Comparison of ENCODE assay signal across 10 cellular contexts in genomic region chr3:143157957-143158548, GRCh38. TPM values are rescaled to one million over a fixed set of nuclear protein-coding genes. Genes with fewer than 3 reads are reported as not detected.
DNase-seq lines count a peak whose midpoint lies in the region; ATAC-seq, FAIRE-seq and TF ChIP-seq lines count a peak whose summit lies in the region.
"Had no signal": no experiment of that assay in that cellular context is flagged by ENCODE, and none has a peak within 500 bp of the region (broad histone marks: within the 10 kb centered on the region; RNA-seq: fewer than 3 reads in every experiment).

No MANE protein-coding gene starts in this region.

- no peaks in the 10 kb centered on the region for H3K36me3 Mint-ChIP-seq in activated naive CD4-positive, alpha-beta T cell treated with anti-CD3 and anti-CD28 coated beads for 36 hours (ENCODE audit: low read depth)

- POLR2A ChIA-PET in endothelial cell of umbilical vein (lab: Charles Lee): no interaction called here

- no peak overlapping the region for H3K9ac ChIP-seq in endothelial cell of umbilical vein (replicated peaks; ENCODE audit: extremely low read depth, insufficient read depth, low read length)

- no peak for TF ChIP-seq POLR2A in endothelial cell of umbilical vein (IDR thresholded peaks at IDR 0.05; ENCODE audit: low read depth, low read length)
- TF ChIP-seq POLR2A in Peyer's patch (IDR thresholded peaks at IDR 0.05): no peak

- H3K27me3 ChIP-seq in endothelial cell of umbilical vein (ENCODE audit: control insufficient read depth in 2 of 2, insufficient read depth in 2 of 2, low read length in 2 of 2) (no peaks in the 10 kb centered on the region), Peyer's patch (no peaks in the 10 kb centered on the region)

- no peaks in the 10 kb centered on the region for H4K20me1 ChIP-seq in endothelial cell of umbilical vein (replicated peaks; ENCODE audit: control insufficient read depth, extremely low read depth, insufficient read depth, low read length)

- no peaks in the 10 kb centered on the region for H3K9me1 ChIP-seq in endothelial cell of umbilical vein (replicated peaks; ENCODE audit: control insufficient read depth, extremely low read depth, insufficient read depth, low read length)

- intact Hi-C loops in endothelial cell of umbilical vein (cut with micrococcal nuclease): no loop called here
- intact Hi-C loops in activated naive CD4-positive, alpha-beta T cell treated with anti-CD3 and anti-CD28 coated beads for 36 hours (cut with micrococcal nuclease): no loop called here

- no peaks in the 10 kb centered on the region for H3K9me3 Mint-ChIP-seq in activated naive CD4-positive, alpha-beta T cell treated with anti-CD3 and anti-CD28 coated beads for 36 hours

- H3K9me3 ChIP-seq in endothelial cell of umbilical vein (replicated peaks; ENCODE audit: control insufficient read depth, insufficient read depth, low read length): no peaks in the 10 kb centered on the region
- no peaks in the 10 kb centered on the region for H3K9me3 ChIP-seq in Peyer's patch

- no peaks in the 10 kb centered on the region for H3K4me1 ChIP-seq in endothelial cell of umbilical vein (ENCODE audit: control insufficient read depth, extremely low read depth, insufficient read depth, low read length)
- no peaks in the 10 kb centered on the region for H3K4me1 ChIP-seq in Peyer's patch

- H3K36me3 ChIP-seq in endothelial cell of umbilical vein (ENCODE audit: control insufficient read depth in 2 of 2, extremely low read depth in 1 of 2, insufficient read depth in 2 of 2, low read length in 2 of 2): no peaks in the 10 kb centered on the region
- H3K36me3 ChIP-seq in Peyer's patch: no peaks in the 10 kb centered on the region

- ATAC-seq in GM18861 (IDR thresholded peaks at IDR 0.05; ENCODE audit: unreplicated experiment): peak; percentile 60
- ATAC-seq in GM21447 (IDR thresholded peaks at IDR 0.05; ENCODE audit: unreplicated experiment): peak; percentile 53
- ATAC-seq in HG03135 (IDR thresholded peaks at IDR 0.05; ENCODE audit: unreplicated experiment): peak; percentile 55

- H3K27ac Mint-ChIP-seq in activated naive CD4-positive, alpha-beta T cell treated with anti-CD3 and anti-CD28 coated beads for 36 hours: no peak overlapping the region

- H3K27ac ChIP-seq in endothelial cell of umbilical vein (ENCODE audit: insufficient read depth, low read depth, low read length): no peak overlapping the region
- no peak overlapping the region for H3K27ac ChIP-seq in Peyer's patch

- H3K4me3 Mint-ChIP-seq in activated naive CD4-positive, alpha-beta T cell treated with anti-CD3 and anti-CD28 coated beads for 36 hours: no peak overlapping the region

- H3K4me3 ChIP-seq in endothelial cell of umbilical vein (replicated peaks in 1 of 3; ENCODE audit: insufficient read depth in 1 of 3, low read depth in 1 of 3, low read length in 3 of 3) (no peak overlapping the region), Peyer's patch (no peak overlapping the region)

- H3K4me1 Mint-ChIP-seq in activated naive CD4-positive, alpha-beta T cell treated with anti-CD3 and anti-CD28 coated beads for 36 hours (ENCODE audit: low read depth): peaks cover 30% of the 10 kb centered on the region

- dilution Hi-C loops in endothelial cell of umbilical vein (cut with MboI; ENCODE audit: extremely low pct_ligation_motif_present, low sequenced_read_pairs): no loop called here

- no peaks in the 10 kb centered on the region for H3K27me3 Mint-ChIP-seq in activated naive CD4-positive, alpha-beta T cell treated with anti-CD3 and anti-CD28 coated beads for 36 hours (ENCODE audit: low read depth)

- no peaks in the 10 kb centered on the region for H3K79me2 ChIP-seq in endothelial cell of umbilical vein (ENCODE audit: control insufficient read depth, insufficient read depth, low read length)

- BruUV-seq in endothelial cell of umbilical vein (replicated peaks; lab: Mats Ljungman, UMichigan): no TSS peak

- CTCF ChIA-PET in endothelial cell of umbilical vein (lab: Charles Lee): interaction anchor here (0.9 kb wide), 1 partner anchor 9 kb away, joined by 4 read pairs; no protein-coding TSS in a partner anchor
- CTCF ChIA-PET in activated naive CD4-positive, alpha-beta T cell treated with anti-CD3 and anti-CD28 coated beads for 36 hours (lab: Charles Lee): interaction anchor here (0.7 kb wide), 1 partner anchor 9 kb away, joined by 4 read pairs; no protein-coding TSS in a partner anchor

- FAIRE-seq in endothelial cell of umbilical vein (lab: Jason Lieb, UNC): no peak
- FAIRE-seq: kidney had no signal

- H2AFZ ChIP-seq in endothelial cell of umbilical vein (ENCODE audit: low read depth, low read length): no peak overlapping the region

- no peak overlapping the region for H3K4me2 ChIP-seq in endothelial cell of umbilical vein (ENCODE audit: insufficient read depth, low read length)

- DNase-seq in endothelial cell of umbilical vein (ENCODE audit: low read depth, low spot score) (no peak), Peyer's patch (no peak), dermis blood vessel endothelial cell (no peak), GOT3 (lab: John Stamatoyannopoulos, UW) (no peak)
- no peak for DNase-seq in activated naive CD4-positive, alpha-beta T cell treated with anti-CD3 and anti-CD28 coated beads for 36 hours
- DNase-seq: cortex of kidney, kidney had no signal

- no peak for TF ChIP-seq CTCF in endothelial cell of umbilical vein (IDR thresholded peaks at IDR 0.05; ENCODE audit: extremely low read depth in 1 of 2, insufficient read depth in 1 of 2, low read depth in 1 of 2, low read length in 2 of 2)
- TF ChIP-seq CTCF in Peyer's patch (IDR thresholded peaks at IDR 0.05): no peak

TF ChIP-seq in endothelial cell of umbilical vein, 7 proteins besides CTCF, POLR2A, EP300 and RAD21:
- TF ChIP-seq POLR2AphosphoS5 (IDR thresholded peaks at IDR 0.05; ENCODE audit: insufficient read depth, low read depth, low read length) (no peak), JUN (IDR thresholded peaks at IDR 0.05; ENCODE audit: borderline replicate concordance, insufficient read depth, insufficient read length, low read depth) (peak; percentile 15), GATA2 (IDR thresholded peaks at IDR 0.05; ENCODE audit: insufficient read depth, insufficient read length, low read depth, low read length) (no peak), MYC (IDR thresholded peaks at IDR 0.05; ENCODE audit: low read depth, low read length) (no peak), MAX (IDR thresholded peaks at IDR 0.05; ENCODE audit: insufficient read depth, insufficient read length) (no peak), EZH2 (IDR thresholded peaks at IDR 0.05; ENCODE audit: borderline replicate concordance, low read depth, low read length, severe bottlenecking) (no peak), FOS (IDR thresholded peaks at IDR 0.05; ENCODE audit: borderline replicate concordance, insufficient read depth, low read length) (no peak)
TF ChIP-seq in endothelial cell of umbilical vein: peak in this region for 1.

RNA-seq across cellular contexts. Expression of gene CHST2, which starts 38.5 kb away (rescaled TPM):
- total RNA-seq in endothelial cell of umbilical vein (2.5 and 6.5 TPM in 2 replicates), Peyer's patch (10 to 100 TPM in 1 of 4 donors, 1 to 10 TPM in 3; 2.8 to 20.6 (median 7.9) TPM), dermis blood vessel endothelial cell (2.7 and 7.8 TPM in 2 replicates)
- 4.3 and 5.2 TPM in 2 replicates for polyA plus RNA-seq in endothelial cell of umbilical vein
- 2.4 and 3.8 TPM in 2 replicates for polyA plus RNA-seq in endothelial cell of umbilical vein (2011; cell fraction: cytosol; rRNA removed)
- 2.0 and 2.8 TPM in 2 replicates for polyA plus RNA-seq in endothelial cell of umbilical vein (2011; cell fraction: nucleus; rRNA removed)
- polyA plus RNA-seq in endothelial cell of umbilical vein (2012): 9.8 and 10.6 TPM in 2 replicates
- 3.1 and 3.8 TPM in 2 replicates for polyA minus RNA-seq in endothelial cell of umbilical vein
- not detected for polyA minus RNA-seq in endothelial cell of umbilical vein (2011; cell fraction: cytosol; rRNA and poly(A)+ RNA removed)
- 1.4 and 3.0 TPM in 2 replicates for polyA minus RNA-seq in endothelial cell of umbilical vein (2011; cell fraction: nucleus; rRNA and poly(A)+ RNA removed)
- total RNA-seq in activated naive CD4-positive, alpha-beta T cell treated with anti-CD3 and anti-CD28 coated beads for 36 hours: 1 to 10 TPM; 4.2 to 4.4 TPM
